ENCODE assay signal across 8 cellular contexts in the genomic region with DNA sequence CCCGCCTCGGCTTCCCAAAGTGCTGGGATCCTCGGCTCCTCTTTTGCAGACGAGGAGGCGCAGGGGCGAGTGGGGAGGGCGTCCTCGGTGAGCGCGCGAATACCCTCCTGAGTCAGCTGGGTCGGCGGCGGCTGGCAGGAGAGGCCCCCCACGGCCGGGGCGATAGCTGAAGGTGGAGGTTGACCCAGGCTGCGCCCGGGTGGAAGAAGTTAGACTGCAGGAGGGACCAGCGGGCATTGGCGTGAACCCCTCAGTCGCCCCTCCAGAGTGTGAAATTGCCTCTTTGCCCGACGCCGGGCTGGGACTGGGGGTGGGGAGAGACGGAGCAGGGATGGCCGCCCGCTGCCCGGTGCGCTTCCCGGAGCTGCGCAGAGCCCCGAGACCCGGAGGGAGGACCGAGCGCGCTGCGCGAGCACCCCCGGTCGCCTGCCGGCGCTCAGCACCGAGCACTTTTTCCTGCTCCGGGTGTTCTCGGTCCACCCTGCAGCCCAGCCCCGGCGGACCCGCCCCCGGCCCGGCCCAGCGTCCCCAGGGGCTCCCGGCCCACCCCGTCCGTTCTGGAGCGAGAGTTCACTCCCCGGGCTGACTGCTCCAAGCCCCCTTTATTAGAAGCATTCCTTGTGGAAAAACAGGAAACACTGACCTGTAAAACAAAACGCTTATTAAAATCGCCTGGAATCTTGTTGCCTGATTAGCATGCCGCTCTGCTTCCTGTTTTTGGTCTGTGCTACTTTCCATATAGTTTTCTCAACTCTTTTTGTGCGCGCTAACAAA. TPM values are rescaled to one million over a fixed set of nuclear protein-coding genes. Genes with fewer than 3 reads are reported as not detected.
DNase-seq lines count a peak whose midpoint lies in the region; ATAC-seq, FAIRE-seq and TF ChIP-seq lines count a peak whose summit lies in the region.

No MANE protein-coding gene starts in this region.

- no peak overlapping the region; the same call in 1 of the 2 replicates for H2AFZ ChIP-seq in K562 (ENCODE audit: low read depth, low read length)

- WGBS in K562 (ENCODE audit: insufficient coverage, low coverage, missing lambda C conversion rate), result 55% methylated on average over 20 of the region's 62 CpGs

- TF ChIP-seq CTCF in K562 (IDR thresholded peaks at IDR 0.05 in 2 of 3, conservative IDR thresholded peaks at IDR 0.05 in 1 of 3; ENCODE audit: insufficient read depth in 2 of 3, low read depth in 1 of 3, low read length in 3 of 3) (no peak), WERI-Rb-1 (IDR thresholded peaks at IDR 0.05; ENCODE audit: low read depth, low read length) (no peak)

- ATAC-seq in K562 (peak; percentile 27; the same call in 2 of the 3 replicates), HG02981 (IDR thresholded peaks at IDR 0.05; ENCODE audit: unreplicated experiment) (no peak), GM21367 (IDR thresholded peaks at IDR 0.05; ENCODE audit: unreplicated experiment) (no peak)

- intact Hi-C loops in K562 (cut with micrococcal nuclease), result no loop called here

- no peaks in the 10 kb centered on the region for H3K79me2 ChIP-seq in K562 (ENCODE audit: control insufficient read depth, insufficient read depth, low read length)

- no peak for FAIRE-seq in K562 (lab: Jason Lieb, UNC)

- H3K9ac ChIP-seq in K562 (ENCODE audit: insufficient read depth in 1 of 2, low read depth in 2 of 2, low read length in 2 of 2) (no peak overlapping the region), iPS-20b (ENCODE audit: low read depth, low read length) (no peak overlapping the region)

- H3K4me1 ChIP-seq in K562 (replicated peaks in 1 of 2; ENCODE audit: control insufficient read depth in 2 of 2, insufficient read depth in 2 of 2, low read length in 2 of 2) (peaks cover 14 to 22% of the 10 kb centered on the region in 2 experiments), iPS-20b (ENCODE audit: insufficient read depth, low read length) (0 out of 2 replicates have a peak, but pooled peaks cover 3% of the 10 kb centered on the region)

- TF ChIP-seq POLR2A in K562 (conservative IDR thresholded peaks at IDR 0.05), result no peak

- H3K27me3 ChIP-seq in K562 (ENCODE audit: control insufficient read depth in 2 of 2, insufficient read depth in 2 of 2, low read length in 2 of 2) (peaks cover 0 to 8% of the 10 kb centered on the region in 2 experiments; a peak in 2 of 5 replicates), iPS-20b (ENCODE audit: insufficient read depth, low read length) (peaks cover 43% of the 10 kb centered on the region), WERI-Rb-1 (ENCODE audit: insufficient read depth, low read depth, severe bottlenecking) (no peaks in the 10 kb centered on the region)

- H3K9me1 ChIP-seq in K562 (ENCODE audit: control insufficient read depth, insufficient read depth, low read length), result no peaks in the 10 kb centered on the region

- no peaks in the 10 kb centered on the region for H4K20me1 ChIP-seq in K562 (replicated peaks; ENCODE audit: control insufficient read depth, insufficient read depth, low read length)

- POLR2A ChIA-PET in K562 (lab: Yijun Ruan, JAX), result interaction anchor here (0.7 kb wide), 1 partner anchor 238 kb away, joined by 3 read pairs; no protein-coding TSS in a partner anchor

- in situ Hi-C loops in K562 (cut with MboI), result no loop called here

- no peaks in the 10 kb centered on the region for H3K9me3 ChIP-seq in K562 (replicated peaks; ENCODE audit: control insufficient read depth, insufficient read depth, low read depth, low read length)
- H3K9me3 ChIP-seq in iPS-20b (ENCODE audit: insufficient read depth, low read depth, low read length), result peaks cover 5% of the 10 kb centered on the region; the same call in 1 of the 2 replicates
- H3K9me3 ChIP-seq in WERI-Rb-1 (ENCODE audit: severe bottlenecking), result no peaks in the 10 kb centered on the region

- no TSS peak for BruUV-seq in K562 (replicated peaks; lab: Mats Ljungman, UMichigan)

- CTCF ChIA-PET in K562 (lab: Yijun Ruan, JAX; ENCODE audit: low intra/inter-chr PET ratio), result no interaction called here

- no peak overlapping the region for H3K27ac ChIP-seq in K562 (ENCODE audit: extremely low read depth, low read depth, low read length)
- no peak overlapping the region for H3K27ac ChIP-seq in iPS-20b (ENCODE audit: low read length)
- no peak overlapping the region for H3K27ac ChIP-seq in WERI-Rb-1

- no peak overlapping the region for H3K4me2 ChIP-seq in K562 (ENCODE audit: insufficient read depth, low read length)

- H3K36me3 ChIP-seq in K562 (ENCODE audit: control insufficient read depth, insufficient read depth, low read length), result no peaks in the 10 kb centered on the region
- H3K36me3 ChIP-seq in iPS-20b (ENCODE audit: insufficient read depth, low read depth, low read length), result no peaks in the 10 kb centered on the region
- H3K36me3 ChIP-seq in WERI-Rb-1, result no peaks in the 10 kb centered on the region

- DNase-seq in EH (ENCODE audit: low read depth) (peak; percentile 51), NOMO-1 treated with DMSO at 0.1 percent for 48 hours (lab: John Stamatoyannopoulos, UW; ENCODE audit: unreplicated experiment) (peak; percentile 65), K562 (ENCODE audit: extremely low read depth in 1 of 4, low spot score in 3 of 4) (no peak), WERI-Rb-1 (no peak)
- DNase-seq in stimulated activated CD4-positive, alpha-beta T cell treated with anti-CD3 and anti-CD28 coated beads, Interleukin-4, amount 100 ng/mL, for 24 hours, result peak; percentile 17

- no peak for TF ChIP-seq EP300 in K562 (IDR thresholded peaks at IDR 0.05; ENCODE audit: low read length)

- no peak for TF ChIP-seq RAD21 in K562 (CRISPR knock-in tag; conservative IDR thresholded peaks at IDR 0.05 in 1 of 2, IDR thresholded peaks at IDR 0.05 in 1 of 2)

- H3K4me3 ChIP-seq in K562, result no peak overlapping the region
- peak overlapping the region; percentile 58 for H3K4me3 ChIP-seq in iPS-20b (ENCODE audit: low read length)
- no peak overlapping the region for H3K4me3 ChIP-seq in WERI-Rb-1 (ENCODE audit: low read depth, low read length)

TF ChIP-seq in K562, 482 proteins besides CTCF, POLR2A, EP300 and RAD21 (continues in another document):
- 0 out of 2 replicates have a peak, but pooled peaks have one; percentile 24 for TF ChIP-seq RBFOX2 (IDR thresholded peaks at IDR 0.05; ENCODE audit: low read depth, low read length)

RNA-seq across cellular contexts. Expression of gene CPT1A, which starts 13.7 kb away (rescaled TPM):
- total RNA-seq in K562 (2011; cell fraction: chromatin; rRNA removed; ENCODE audit: low replicate concordance), result 27.6 and 42.4 TPM in 2 replicates
- 32.0 and 35.1 TPM in 2 replicates for total RNA-seq in K562 (2011; cell fraction: nucleolus; rRNA removed)
- 40.3 and 44.9 TPM in 2 replicates for total RNA-seq in K562 (2011; cell fraction: nucleoplasm; rRNA removed)
- 12.1 and 12.3 TPM in 2 replicates for total RNA-seq in K562 (2014; rRNA removed)
- total RNA-seq in K562 (2014; rRNA removed; fragmentation: Illumina TruSeq; extraction: Trizol), result 12.3 and 13.0 TPM in 2 replicates
- total RNA-seq in K562 (2015; rRNA removed; fragmentation: Illumina TruSeq; extraction: Trizol), result 15.7 and 16.1 TPM in 2 replicates
- total RNA-seq in K562 (2021), result 29.1 and 30.9 TPM in 2 replicates
- 3.6 and 4.8 TPM in 2 replicates for polyA plus RNA-seq in K562 (2011; rRNA removed)
- 4.1 and 5.2 TPM in 2 replicates for polyA plus RNA-seq in K562 (2011; cell fraction: cytosol; rRNA removed)
- 7.6 and 13.2 TPM in 2 replicates for polyA plus RNA-seq in K562 (2011; cell fraction: nucleus; rRNA removed)
- 16.6 and 17.9 TPM in 2 replicates for polyA plus RNA-seq in K562 (2012)
- polyA plus RNA-seq in K562 (2014; fragmentation: Illumina TruSeq; extraction: Trizol), result 17.9 and 19.0 TPM in 2 replicates
- 1 to 10 TPM; 2.6 to 3.0 TPM for polyA plus RNA-seq in K562 (2014; fragmentation: Nextera tagmentation; extraction: Ambion mirVana)
- 9.6 and 10.6 TPM in 2 replicates for polyA plus RNA-seq in K562 (2014; rRNA removed)
- polyA minus RNA-seq in K562 (2011; rRNA and poly(A)+ RNA removed), result 8.5 and 13.9 TPM in 2 replicates
- polyA minus RNA-seq in K562 (2011; cell fraction: cytosol; rRNA and poly(A)+ RNA removed), result 16.5 and 22.4 TPM in 2 replicates
- polyA minus RNA-seq in K562 (2011; cell fraction: nucleus; rRNA and poly(A)+ RNA removed), result 4.4 and 5.4 TPM in 2 replicates

RNA-seq across cellular contexts. Expression of gene MRPL21, which starts 48.2 kb away (rescaled TPM):
- 59.2 and 99.2 TPM in 2 replicates for total RNA-seq in K562 (2011; cell fraction: chromatin; rRNA removed; ENCODE audit: low replicate concordance)
- total RNA-seq in K562 (2011; cell fraction: nucleolus; rRNA removed), result 79.2 and 104 TPM in 2 replicates
- 83.7 and 85.4 TPM in 2 replicates for total RNA-seq in K562 (2011; cell fraction: nucleoplasm; rRNA removed)
- total RNA-seq in K562 (2014; rRNA removed) (254 and 255 TPM in 2 replicates), K562 (2014; rRNA removed; fragmentation: Illumina TruSeq; extraction: Trizol) (196 and 207 TPM in 2 replicates), K562 (2015; rRNA removed; fragmentation: Illumina TruSeq; extraction: Trizol) (207 and 219 TPM in 2 replicates), K562 (2021) (201 and 238 TPM in 2 replicates)
- polyA plus RNA-seq in K562 (2011; rRNA removed) (194 and 232 TPM in 2 replicates), K562 (2014; fragmentation: Illumina TruSeq; extraction: Trizol) (203 and 210 TPM in 2 replicates), K562 (2014; fragmentation: Nextera tagmentation; extraction: Ambion mirVana) (100 to 1,000 TPM; 448 to 618 TPM), K562 (2014; rRNA removed) (328 and 364 TPM in 2 replicates)
- polyA plus RNA-seq in K562 (2011; cell fraction: cytosol; rRNA removed), result 126 and 191 TPM in 2 replicates
- 88.4 and 93.3 TPM in 2 replicates for polyA plus RNA-seq in K562 (2011; cell fraction: nucleus; rRNA removed)
- 124 and 195 TPM in 2 replicates for polyA plus RNA-seq in K562 (2012)
- polyA minus RNA-seq in K562 (2011; rRNA and poly(A)+ RNA removed), result 76.5 and 99.7 TPM in 2 replicates
- 47.3 and 49.9 TPM in 2 replicates for polyA minus RNA-seq in K562 (2011; cell fraction: cytosol; rRNA and poly(A)+ RNA removed)
- polyA minus RNA-seq in K562 (2011; cell fraction: nucleus; rRNA and poly(A)+ RNA removed), result 40.5 and 55.1 TPM in 2 replicates

RNA-seq across cellular contexts. Expression of gene IGHMBP2, which starts 48.3 kb away (rescaled TPM):
- 109 and 159 TPM in 2 replicates for total RNA-seq in K562 (2011; cell fraction: chromatin; rRNA removed; ENCODE audit: low replicate concordance)
- 75.3 and 75.5 TPM in 2 replicates for total RNA-seq in K562 (2011; cell fraction: nucleolus; rRNA removed)
- total RNA-seq in K562 (2011; cell fraction: nucleoplasm; rRNA removed), result 61.4 and 66.5 TPM in 2 replicates
- total RNA-seq in K562 (2014; rRNA removed) (12.5 and 15.9 TPM in 2 replicates), K562 (2014; rRNA removed; fragmentation: Illumina TruSeq; extraction: Trizol) (8.3 and 11.7 TPM in 2 replicates), K562 (2015; rRNA removed; fragmentation: Illumina TruSeq; extraction: Trizol) (11.6 and 14.5 TPM in 2 replicates), K562 (2021) (24.8 and 28.9 TPM in 2 replicates)
- polyA plus RNA-seq in K562 (2011; rRNA removed) (14.5 and 21.1 TPM in 2 replicates), K562 (2014; fragmentation: Illumina TruSeq; extraction: Trizol) (18.8 and 20.7 TPM in 2 replicates), K562 (2014; fragmentation: Nextera tagmentation; extraction: Ambion mirVana) (1 to 10 TPM; 1.6 to 1.8 TPM), K562 (2014; rRNA removed) (16.3 and 18.6 TPM in 2 replicates)
- 8.1 and 11.3 TPM in 2 replicates for polyA plus RNA-seq in K562 (2011; cell fraction: cytosol; rRNA removed)
- polyA plus RNA-seq in K562 (2011; cell fraction: nucleus; rRNA removed), result 61.4 and 78.3 TPM in 2 replicates
- polyA plus RNA-seq in K562 (2012), result 10.6 and 12.2 TPM in 2 replicates
- polyA minus RNA-seq in K562 (2011; rRNA and poly(A)+ RNA removed), result 14.0 and 15.0 TPM in 2 replicates
- polyA minus RNA-seq in K562 (2011; cell fraction: cytosol; rRNA and poly(A)+ RNA removed), result 10.6 and 14.2 TPM in 2 replicates
- 30.6 and 45.2 TPM in 2 replicates for polyA minus RNA-seq in K562 (2011; cell fraction: nucleus; rRNA and poly(A)+ RNA removed)

Comparison
In these comparisons a context has a peak if more than half of its experiments do, and no peak if none do; other contexts are left out.
1. DNase-seq: peak in EH (single experiment), NOMO-1 treated with DMSO at 0.1 percent for 48 hours (single experiment) and stimulated activated CD4-positive, alpha-beta T cell treated with anti-CD3 and anti-CD28 coated beads, Interleukin-4, amount 100 ng/mL, for 24 hours (single experiment); none in K562 (0 of 4) and WERI-Rb-1 (single experiment).